In the genomic region with DNA sequence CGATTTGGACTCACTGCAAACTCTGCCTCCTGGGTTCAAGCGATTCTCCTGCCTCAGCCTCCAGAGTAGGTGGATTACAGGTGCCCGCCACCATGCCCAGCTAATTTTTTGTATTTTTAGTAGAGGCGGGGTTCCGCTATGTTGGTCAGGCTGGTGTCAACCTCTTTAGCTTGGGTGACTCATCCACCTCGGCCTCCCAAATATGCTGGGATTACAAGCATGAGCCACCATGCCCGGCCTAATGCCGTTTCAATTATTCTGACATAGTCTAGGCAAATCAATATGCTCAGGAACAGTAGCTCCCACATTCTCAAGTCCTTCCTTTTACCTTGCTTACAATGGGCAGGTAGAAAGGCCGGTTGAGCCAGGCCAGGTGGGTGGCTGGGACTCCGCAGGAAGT, we compare ENCODE assay signal across 15 cellular contexts.
"Had no signal": no experiment of that assay in that cellular context is flagged by ENCODE, and none has a peak within 500 bp of the region (broad histone marks: within the 10 kb centered on the region; RNA-seq: fewer than 3 reads in every experiment).

No MANE protein-coding gene starts in this region.

- H3K27me3 Mint-ChIP-seq: activated naive CD8-positive, alpha-beta T cell treated with anti-CD3 and anti-CD28 coated beads, Interleukin-2, amount 50 U/mL, for 24 hours; activated T-helper 17 cell treated with anti-CD3 and anti-CD28 coated beads, Interleukin-2, amount 50 U/mL, for 72 hours; memory B cell; natural killer cell treated with Interleukin-12 subunit alpha and Interleukin-12 subunit beta and Interleukin-15 and Interleukin-18, amount 100 ng/mL, for 72 hours had no signal

- H3K4me3 Mint-ChIP-seq: activated naive CD4-positive, alpha-beta T cell treated with anti-CD3 and anti-CD28 coated beads for 36 hours; activated naive CD8-positive, alpha-beta T cell treated with anti-CD3 and anti-CD28 coated beads, Interleukin-2, amount 50 U/mL, for 24 hours; activated T-helper 17 cell treated with anti-CD3 and anti-CD28 coated beads, Interleukin-2, amount 50 U/mL, for 72 hours; memory B cell; natural killer cell treated with Interleukin-12 subunit alpha and Interleukin-12 subunit beta and Interleukin-15 and Interleukin-18, amount 100 ng/mL, for 72 hours had no signal

- H3K9me3 ChIP-seq: ascending aorta, left lung, right atrium auricular region, transverse colon had no signal

- ATAC-seq: activated naive CD8-positive, alpha-beta T cell treated with anti-CD3 and anti-CD28 coated beads, Interleukin-2, amount 50 U/mL, for 24 hours; activated T-helper 17 cell treated with anti-CD3 and anti-CD28 coated beads, Interleukin-2, amount 50 U/mL, for 72 hours; left lung; natural killer cell treated with Interleukin-12 subunit alpha and Interleukin-12 subunit beta and Interleukin-15 and Interleukin-18, amount 100 ng/mL, for 72 hours had no signal

- H3K9me3 Mint-ChIP-seq: activated naive CD4-positive, alpha-beta T cell treated with anti-CD3 and anti-CD28 coated beads for 36 hours; activated naive CD8-positive, alpha-beta T cell treated with anti-CD3 and anti-CD28 coated beads, Interleukin-2, amount 50 U/mL, for 24 hours; activated T-helper 17 cell treated with anti-CD3 and anti-CD28 coated beads, Interleukin-2, amount 50 U/mL, for 72 hours; memory B cell; natural killer cell treated with Interleukin-12 subunit alpha and Interleukin-12 subunit beta and Interleukin-15 and Interleukin-18, amount 100 ng/mL, for 72 hours had no signal

- H3K27ac Mint-ChIP-seq: activated naive CD4-positive, alpha-beta T cell treated with anti-CD3 and anti-CD28 coated beads for 36 hours; activated naive CD8-positive, alpha-beta T cell treated with anti-CD3 and anti-CD28 coated beads, Interleukin-2, amount 50 U/mL, for 24 hours; activated T-helper 17 cell treated with anti-CD3 and anti-CD28 coated beads, Interleukin-2, amount 50 U/mL, for 72 hours; memory B cell; natural killer cell treated with Interleukin-12 subunit alpha and Interleukin-12 subunit beta and Interleukin-15 and Interleukin-18, amount 100 ng/mL, for 72 hours had no signal

- H3K4me3 ChIP-seq: ascending aorta, left lung, right atrium auricular region, transverse colon had no signal

- H3K4me1 Mint-ChIP-seq: activated T-helper 17 cell treated with anti-CD3 and anti-CD28 coated beads, Interleukin-2, amount 50 U/mL, for 72 hours had no signal

- DNase-seq: activated CD4-positive, alpha-beta T cell treated with anti-CD3 and anti-CD28 coated beads for 1 hour; activated CD4-positive, alpha-beta T cell treated with anti-CD3 and anti-CD28 coated beads, Interleukin-2, amount 50 U/mL, for 4 hours; activated naive CD4-positive, alpha-beta T cell treated with anti-CD3 and anti-CD28 coated beads for 36 hours; activated naive CD8-positive, alpha-beta T cell treated with anti-CD3 and anti-CD28 coated beads, Interleukin-2, amount 50 U/mL, for 24 hours; activated T-cell treated with anti-CD3 and anti-CD28 coated beads for 4 hours; left lung; small intestine; stimulated activated CD4-positive, alpha-beta T cell treated with anti-CD3 and anti-CD28 coated beads, Interleukin-4, amount 100 ng/mL, for 24 hours; stimulated activated naive CD4-positive, alpha-beta T cell treated with Interleukin-2 at 50 U/mL for 16 hours; transverse colon had no signal

- H3K36me3 ChIP-seq: ascending aorta, left lung, right atrium auricular region, transverse colon had no signal

- H3K27ac ChIP-seq: ascending aorta, left lung, right atrium auricular region, transverse colon had no signal

- H3K36me3 Mint-ChIP-seq: natural killer cell treated with Interleukin-12 subunit alpha and Interleukin-12 subunit beta and Interleukin-15 and Interleukin-18, amount 100 ng/mL, for 72 hours had no signal

- H3K27me3 ChIP-seq: ascending aorta, left lung, right atrium auricular region, transverse colon had no signal

- H3K4me1 ChIP-seq: ascending aorta, left lung, right atrium auricular region had no signal
